Comparison of ENCODE assay signal across 3 cellular contexts in the genomic region with DNA sequence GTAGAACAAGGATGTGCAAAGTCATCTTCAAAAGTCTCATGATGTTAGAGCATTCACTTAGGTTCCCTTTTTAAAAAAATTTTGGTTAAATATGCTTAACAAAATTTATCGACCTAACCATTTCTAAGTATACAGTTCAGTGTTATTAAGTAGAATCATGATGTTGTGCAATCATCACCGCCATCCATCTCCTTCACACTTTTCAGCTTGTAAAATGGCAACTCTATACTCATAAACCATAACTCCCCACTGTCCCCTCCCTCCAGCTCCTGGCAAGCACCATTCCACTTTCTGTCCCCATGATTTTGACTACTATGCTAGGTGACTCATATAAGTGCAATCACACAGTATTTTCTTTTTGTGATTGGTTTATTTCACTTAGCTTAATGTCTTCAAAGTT.
TF ChIP-seq lines count a peak whose summit lies in the region.

No MANE protein-coding gene starts in this region.

TF ChIP-seq in GM23338, 12 proteins besides CTCF, POLR2A, EP300 and RAD21:
- no peak for TF ChIP-seq ETS1 (IDR thresholded peaks at IDR 0.05)
- no peak for TF ChIP-seq STAT1 (IDR thresholded peaks at IDR 0.05; ENCODE audit: unreplicated experiment)
- peak; percentile 45; the same call in 1 of the 2 replicates for TF ChIP-seq POLR2AphosphoS5 (IDR thresholded peaks at IDR 0.05; ENCODE audit: low read depth)

TF ChIP-seq in IMR-90, 13 proteins besides CTCF, POLR2A, EP300 and RAD21:
- TF ChIP-seq CEBPB (IDR thresholded peaks at IDR 0.05; ENCODE audit: low read depth, low read length): peak; percentile 77
- no peak for TF ChIP-seq MAZ (IDR thresholded peaks at IDR 0.05; ENCODE audit: borderline replicate concordance, low read depth, low read length)
TF ChIP-seq in IMR-90: peak in this region for 1.

TF ChIP-seq in H1, 55 proteins besides CTCF, POLR2A, EP300 and RAD21:
- TF ChIP-seq SIX5 (IDR thresholded peaks at IDR 0.05; ENCODE audit: low read depth, low read length): no peak
- TF ChIP-seq POLR2AphosphoS5 (IDR thresholded peaks at IDR 0.05; ENCODE audit: low read depth, low read length): peak; percentile 80
- no peak for TF ChIP-seq TAF1 (IDR thresholded peaks at IDR 0.05; ENCODE audit: low read depth, low read length)
- no peak for TF ChIP-seq RXRA (IDR thresholded peaks at IDR 0.05; ENCODE audit: insufficient read depth, low read depth, low read length)
- no peak for TF ChIP-seq KDM1A (IDR thresholded peaks at IDR 0.05; ENCODE audit: borderline replicate concordance, low read length)
- TF ChIP-seq CEBPB (IDR thresholded peaks at IDR 0.05; ENCODE audit: low read depth, low read length): peak; percentile 56; the same call in 1 of the 2 replicates
